In genomic region chr18:22525883-22526282, GRCh38 we compare ENCODE assay signal across 24 cellular contexts.
"Had no signal": no experiment of that assay in that cellular context is flagged by ENCODE, and none has a peak within 500 bp of the region (broad histone marks: within the 10 kb centered on the region; RNA-seq: fewer than 3 reads in every experiment).

No MANE protein-coding gene starts in this region.

- ATAC-seq: effector memory CD8-positive, alpha-beta T cell; esophagus mucosa; gastrocnemius medialis; heart right ventricle; left lung; mucosa of descending colon had no signal

- FAIRE-seq: endometrium, islet of Langerhans, keratinocyte had no signal

- H3K4me3 ChIP-seq: colonic mucosa, gastrocnemius medialis, heart right ventricle, left lung, lower lobe of right lung, mucosa of descending colon had no signal

- H3K27ac ChIP-seq: colonic mucosa, epithelial cell of prostate, gastrocnemius medialis, left lung, lower lobe of right lung had no signal

- H3K4me1 ChIP-seq: colonic mucosa, gastrocnemius medialis, left lung, lower lobe of right lung had no signal

- H3K36me3 ChIP-seq: colonic mucosa, gastrocnemius medialis, heart right ventricle, left lung, lower lobe of right lung had no signal

- DNase-seq: colonic mucosa; cortex of kidney; effector CD8-positive, alpha-beta T cell; effector memory CD8-positive, alpha-beta T cell; endodermal cell; erythroblast; foreskin melanocyte; gastrocnemius medialis; glutamatergic neuron; head of caudate nucleus; heart right ventricle; hippocampal formation; left cardiac atrium; left lung; left ventricle myocardium superior; lower lobe of right lung; mesenchymal stem cell; mucosa of descending colon; naive B cell had no signal

- H3K27me3 ChIP-seq: colonic mucosa, gastrocnemius medialis, heart right ventricle, left lung had no signal

- H3K9me3 ChIP-seq: colonic mucosa, gastrocnemius medialis, heart right ventricle, left lung, lower lobe of right lung, mucosa of descending colon had no signal
